8 cellular contexts compared by ENCODE assay signal in genomic region chrY:14360748-14361500, GRCh38.
"Had no signal": no experiment of that assay in that cellular context is flagged by ENCODE, and none has a peak within 500 bp of the region (broad histone marks: within the 10 kb centered on the region; RNA-seq: fewer than 3 reads in every experiment).

No MANE protein-coding gene starts in this region.

- H3K9me3 Mint-ChIP-seq: H9 had no signal

- H3K4me1 Mint-ChIP-seq: H9 had no signal

- FAIRE-seq: H54, K562 had no signal

- H3K27ac ChIP-seq: GM23248, HL-60 had no signal

- H3K9ac ChIP-seq: GM23248 had no signal

- H3K27ac Mint-ChIP-seq: H9 had no signal

- DNase-seq: GM23248, GOT3, H9, HCEC 1CT, IMR-90 had no signal

- ATAC-seq: K562 had no signal

- H3K4me3 ChIP-seq: GM23248, K562 had no signal

- H3K4me3 Mint-ChIP-seq: H9 had no signal

- H2AFZ ChIP-seq: GM23248 had no signal
